ENCODE assay signal across 1 cellular context in the genomic region with DNA sequence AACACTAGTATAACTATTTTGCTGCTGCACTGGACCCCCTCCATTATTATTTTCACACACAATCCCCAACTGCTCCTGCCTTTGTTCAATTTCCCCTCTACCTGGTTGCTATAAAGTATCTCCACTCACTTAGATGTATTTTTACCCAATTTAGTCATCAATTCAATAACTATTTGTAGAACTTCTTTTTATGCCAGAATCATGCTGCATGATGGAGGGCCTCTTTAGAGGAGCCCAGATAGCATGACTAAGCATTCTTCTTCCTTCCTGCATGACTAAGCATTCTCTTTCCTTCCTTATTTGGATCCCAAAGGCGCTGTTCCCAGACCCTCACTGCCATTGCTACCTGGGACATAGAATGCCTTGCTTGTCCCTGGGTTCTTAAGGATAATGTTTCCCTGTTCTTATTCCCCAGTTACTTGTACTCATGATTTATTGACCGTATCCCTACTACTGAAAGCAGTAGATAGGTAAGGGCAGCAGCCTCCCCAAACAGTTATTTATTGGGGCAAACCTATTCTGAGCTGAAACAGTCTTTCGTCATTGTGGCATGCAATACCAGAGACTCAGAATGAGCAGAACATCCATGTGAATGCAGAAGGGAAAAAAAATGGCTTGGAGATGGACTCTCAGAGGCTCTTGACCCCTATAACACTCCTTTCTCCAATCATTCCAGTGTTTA.
TF ChIP-seq lines count a peak whose summit lies in the region.

No MANE protein-coding gene starts in this region.

TF ChIP-seq in K562, 482 proteins besides CTCF, POLR2A, EP300 and RAD21 (continued from another document and continues in another):
- TF ChIP-seq, protein P1, sequence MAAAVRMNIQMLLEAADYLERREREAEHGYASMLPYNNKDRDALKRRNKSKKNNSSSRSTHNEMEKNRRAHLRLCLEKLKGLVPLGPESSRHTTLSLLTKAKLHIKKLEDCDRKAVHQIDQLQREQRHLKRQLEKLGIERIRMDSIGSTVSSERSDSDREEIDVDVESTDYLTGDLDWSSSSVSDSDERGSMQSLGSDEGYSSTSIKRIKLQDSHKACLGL (CRISPR knock-in tag; IDR thresholded peaks at IDR 0.05; ENCODE audit: borderline replicate concordance, poor library complexity, severe bottlenecking): no peak
- TF ChIP-seq, protein P2, sequence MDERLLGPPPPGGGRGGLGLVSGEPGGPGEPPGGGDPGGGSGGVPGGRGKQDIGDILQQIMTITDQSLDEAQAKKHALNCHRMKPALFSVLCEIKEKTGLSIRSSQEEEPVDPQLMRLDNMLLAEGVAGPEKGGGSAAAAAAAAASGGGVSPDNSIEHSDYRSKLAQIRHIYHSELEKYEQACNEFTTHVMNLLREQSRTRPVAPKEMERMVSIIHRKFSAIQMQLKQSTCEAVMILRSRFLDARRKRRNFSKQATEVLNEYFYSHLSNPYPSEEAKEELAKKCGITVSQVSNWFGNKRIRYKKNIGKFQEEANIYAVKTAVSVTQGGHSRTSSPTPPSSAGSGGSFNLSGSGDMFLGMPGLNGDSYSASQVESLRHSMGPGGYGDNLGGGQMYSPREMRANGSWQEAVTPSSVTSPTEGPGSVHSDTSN (CRISPR knock-in tag; IDR thresholded peaks at IDR 0.05; ENCODE audit: low read depth): no peak
- TF ChIP-seq, protein P2 (tag; conservative IDR thresholded peaks at IDR 0.05; ENCODE audit: low read depth): peak; percentile 28; the same call in 1 of the 2 replicates
- TF ChIP-seq STAT5B (CRISPR knock-in tag; IDR thresholded peaks at IDR 0.05) (no peak), IFI16 (CRISPR knock-in tag; IDR thresholded peaks at IDR 0.05) (no peak), HNRNPH1 (optimal IDR thresholded peaks at IDR 0.05; ENCODE audit: low read depth, low read length) (no peak), HMGN3 (IDR thresholded peaks at IDR 0.05; ENCODE audit: borderline replicate concordance, extremely low read depth, insufficient read length, low read depth, low read length) (no peak), MAFF (IDR thresholded peaks at IDR 0.05; ENCODE audit: low read length) (peak; percentile 97), ZKSCAN3 (CRISPR knock-in tag; IDR thresholded peaks at IDR 0.05) (no peak), BCL6 (CRISPR knock-in tag; IDR thresholded peaks at IDR 0.05) (no peak), DPF2 (IDR thresholded peaks at IDR 0.05) (peak; percentile 70), NELFE (IDR thresholded peaks at IDR 0.05; ENCODE audit: insufficient read depth, insufficient read length) (no peak), SMAD3 (CRISPR knock-in tag; conservative IDR thresholded peaks at IDR 0.05) (peak; percentile 51; the same call in 1 of the 2 replicates), SP1 (CRISPR knock-in tag; IDR thresholded peaks at IDR 0.05) (no peak), SMC3 (conservative IDR thresholded peaks at IDR 0.05; ENCODE audit: insufficient read depth, low read depth, low read length) (no peak), TEAD2 (tag; IDR thresholded peaks at IDR 0.05) (no peak), ZNF354B (CRISPR knock-in tag; IDR thresholded peaks at IDR 0.05) (peak; percentile 18; the same call in 1 of the 2 replicates), CEBPG (CRISPR knock-in tag; IDR thresholded peaks at IDR 0.05) (no peak), CEBPG (tag; conservative IDR thresholded peaks at IDR 0.05 in 1 of 2, IDR thresholded peaks at IDR 0.05 in 1 of 2) (no peak), CREM (IDR thresholded peaks at IDR 0.05; ENCODE audit: low read depth) (no peak), HDAC3 (IDR thresholded peaks at IDR 0.05; ENCODE audit: borderline replicate concordance, partially characterized antibody) (no peak), DDX20 (tag; IDR thresholded peaks at IDR 0.05; ENCODE audit: low read depth) (no peak), CCAR2 (IDR thresholded peaks at IDR 0.05; ENCODE audit: low read depth, low read length) (no peak), GABPA (tag; conservative IDR thresholded peaks at IDR 0.05; ENCODE audit: low read depth) (peak; percentile 66), NFE2 (IDR thresholded peaks at IDR 0.05; ENCODE audit: low read depth) (peak; percentile 97), RCOR1 (IDR thresholded peaks at IDR 0.05; ENCODE audit: borderline replicate concordance in 1 of 2, low read depth in 2 of 2, low read length in 2 of 2) (0 out of 4 replicates have a peak, but pooled peaks of 1 of the 2 experiments have one; percentile 27), C11orf30 (IDR thresholded peaks at IDR 0.05; ENCODE audit: low read depth) (peak; percentile 99), BACH1 (tag; IDR thresholded peaks at IDR 0.05) (peak; percentile 99), TFAM (CRISPR knock-in tag; conservative IDR thresholded peaks at IDR 0.05) (no peak), TRIM24 (IDR thresholded peaks at IDR 0.05) (peak; percentile 21 to 49; a peak in 1 of 4 replicates), PRMT5 (CRISPR knock-in tag; IDR thresholded peaks at IDR 0.05) (no peak), ZNF347 (CRISPR knock-in tag; IDR thresholded peaks at IDR 0.05; ENCODE audit: low read depth) (no peak)
- TF ChIP-seq, protein P3, sequence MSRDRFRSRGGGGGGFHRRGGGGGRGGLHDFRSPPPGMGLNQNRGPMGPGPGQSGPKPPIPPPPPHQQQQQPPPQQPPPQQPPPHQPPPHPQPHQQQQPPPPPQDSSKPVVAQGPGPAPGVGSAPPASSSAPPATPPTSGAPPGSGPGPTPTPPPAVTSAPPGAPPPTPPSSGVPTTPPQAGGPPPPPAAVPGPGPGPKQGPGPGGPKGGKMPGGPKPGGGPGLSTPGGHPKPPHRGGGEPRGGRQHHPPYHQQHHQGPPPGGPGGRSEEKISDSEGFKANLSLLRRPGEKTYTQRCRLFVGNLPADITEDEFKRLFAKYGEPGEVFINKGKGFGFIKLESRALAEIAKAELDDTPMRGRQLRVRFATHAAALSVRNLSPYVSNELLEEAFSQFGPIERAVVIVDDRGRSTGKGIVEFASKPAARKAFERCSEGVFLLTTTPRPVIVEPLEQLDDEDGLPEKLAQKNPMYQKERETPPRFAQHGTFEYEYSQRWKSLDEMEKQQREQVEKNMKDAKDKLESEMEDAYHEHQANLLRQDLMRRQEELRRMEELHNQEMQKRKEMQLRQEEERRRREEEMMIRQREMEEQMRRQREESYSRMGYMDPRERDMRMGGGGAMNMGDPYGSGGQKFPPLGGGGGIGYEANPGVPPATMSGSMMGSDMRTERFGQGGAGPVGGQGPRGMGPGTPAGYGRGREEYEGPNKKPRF (IDR thresholded peaks at IDR 0.05; ENCODE audit: low read depth, low read length): no peak
- TF ChIP-seq, protein P4, sequence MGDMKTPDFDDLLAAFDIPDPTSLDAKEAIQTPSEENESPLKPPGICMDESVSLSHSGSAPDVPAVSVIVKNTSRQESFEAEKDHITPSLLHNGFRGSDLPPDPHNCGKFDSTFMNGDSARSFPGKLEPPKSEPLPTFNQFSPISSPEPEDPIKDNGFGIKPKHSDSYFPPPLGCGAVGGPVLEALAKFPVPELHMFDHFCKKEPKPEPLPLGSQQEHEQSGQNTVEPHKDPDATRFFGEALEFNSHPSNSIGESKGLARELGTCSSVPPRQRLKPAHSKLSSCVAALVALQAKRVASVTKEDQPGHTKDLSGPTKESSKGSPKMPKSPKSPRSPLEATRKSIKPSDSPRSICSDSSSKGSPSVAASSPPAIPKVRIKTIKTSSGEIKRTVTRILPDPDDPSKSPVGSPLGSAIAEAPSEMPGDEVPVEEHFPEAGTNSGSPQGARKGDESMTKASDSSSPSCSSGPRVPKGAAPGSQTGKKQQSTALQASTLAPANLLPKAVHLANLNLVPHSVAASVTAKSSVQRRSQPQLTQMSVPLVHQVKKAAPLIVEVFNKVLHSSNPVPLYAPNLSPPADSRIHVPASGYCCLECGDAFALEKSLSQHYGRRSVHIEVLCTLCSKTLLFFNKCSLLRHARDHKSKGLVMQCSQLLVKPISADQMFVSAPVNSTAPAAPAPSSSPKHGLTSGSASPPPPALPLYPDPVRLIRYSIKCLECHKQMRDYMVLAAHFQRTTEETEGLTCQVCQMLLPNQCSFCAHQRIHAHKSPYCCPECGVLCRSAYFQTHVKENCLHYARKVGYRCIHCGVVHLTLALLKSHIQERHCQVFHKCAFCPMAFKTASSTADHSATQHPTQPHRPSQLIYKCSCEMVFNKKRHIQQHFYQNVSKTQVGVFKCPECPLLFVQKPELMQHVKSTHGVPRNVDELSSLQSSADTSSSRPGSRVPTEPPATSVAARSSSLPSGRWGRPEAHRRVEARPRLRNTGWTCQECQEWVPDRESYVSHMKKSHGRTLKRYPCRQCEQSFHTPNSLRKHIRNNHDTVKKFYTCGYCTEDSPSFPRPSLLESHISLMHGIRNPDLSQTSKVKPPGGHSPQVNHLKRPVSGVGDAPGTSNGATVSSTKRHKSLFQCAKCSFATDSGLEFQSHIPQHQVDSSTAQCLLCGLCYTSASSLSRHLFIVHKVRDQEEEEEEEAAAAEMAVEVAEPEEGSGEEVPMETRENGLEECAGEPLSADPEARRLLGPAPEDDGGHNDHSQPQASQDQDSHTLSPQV (IDR thresholded peaks at IDR 0.05): peak; percentile 50; the same call in 1 of the 2 replicates
- TF ChIP-seq, protein P5, sequence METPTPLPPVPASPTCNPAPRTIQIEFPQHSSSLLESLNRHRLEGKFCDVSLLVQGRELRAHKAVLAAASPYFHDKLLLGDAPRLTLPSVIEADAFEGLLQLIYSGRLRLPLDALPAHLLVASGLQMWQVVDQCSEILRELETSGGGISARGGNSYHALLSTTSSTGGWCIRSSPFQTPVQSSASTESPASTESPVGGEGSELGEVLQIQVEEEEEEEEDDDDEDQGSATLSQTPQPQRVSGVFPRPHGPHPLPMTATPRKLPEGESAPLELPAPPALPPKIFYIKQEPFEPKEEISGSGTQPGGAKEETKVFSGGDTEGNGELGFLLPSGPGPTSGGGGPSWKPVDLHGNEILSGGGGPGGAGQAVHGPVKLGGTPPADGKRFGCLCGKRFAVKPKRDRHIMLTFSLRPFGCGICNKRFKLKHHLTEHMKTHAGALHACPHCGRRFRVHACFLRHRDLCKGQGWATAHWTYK (CRISPR knock-in tag; IDR thresholded peaks at IDR 0.05): 0 out of 2 replicates have a peak, but pooled peaks have one; percentile 39
- TF ChIP-seq, protein P6, sequence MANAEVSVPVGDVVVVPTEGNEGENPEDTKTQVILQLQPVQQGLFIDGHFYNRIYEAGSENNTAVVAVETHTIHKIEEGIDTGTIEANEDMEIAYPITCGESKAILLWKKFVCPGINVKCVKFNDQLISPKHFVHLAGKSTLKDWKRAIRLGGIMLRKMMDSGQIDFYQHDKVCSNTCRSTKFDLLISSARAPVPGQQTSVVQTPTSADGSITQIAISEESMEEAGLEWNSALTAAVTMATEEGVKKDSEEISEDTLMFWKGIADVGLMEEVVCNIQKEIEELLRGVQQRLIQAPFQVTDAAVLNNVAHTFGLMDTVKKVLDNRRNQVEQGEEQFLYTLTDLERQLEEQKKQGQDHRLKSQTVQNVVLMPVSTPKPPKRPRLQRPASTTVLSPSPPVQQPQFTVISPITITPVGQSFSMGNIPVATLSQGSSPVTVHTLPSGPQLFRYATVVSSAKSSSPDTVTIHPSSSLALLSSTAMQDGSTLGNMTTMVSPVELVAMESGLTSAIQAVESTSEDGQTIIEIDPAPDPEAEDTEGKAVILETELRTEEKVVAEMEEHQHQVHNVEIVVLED (CRISPR knock-in tag; IDR thresholded peaks at IDR 0.05): no peak
- TF ChIP-seq, protein P7, sequence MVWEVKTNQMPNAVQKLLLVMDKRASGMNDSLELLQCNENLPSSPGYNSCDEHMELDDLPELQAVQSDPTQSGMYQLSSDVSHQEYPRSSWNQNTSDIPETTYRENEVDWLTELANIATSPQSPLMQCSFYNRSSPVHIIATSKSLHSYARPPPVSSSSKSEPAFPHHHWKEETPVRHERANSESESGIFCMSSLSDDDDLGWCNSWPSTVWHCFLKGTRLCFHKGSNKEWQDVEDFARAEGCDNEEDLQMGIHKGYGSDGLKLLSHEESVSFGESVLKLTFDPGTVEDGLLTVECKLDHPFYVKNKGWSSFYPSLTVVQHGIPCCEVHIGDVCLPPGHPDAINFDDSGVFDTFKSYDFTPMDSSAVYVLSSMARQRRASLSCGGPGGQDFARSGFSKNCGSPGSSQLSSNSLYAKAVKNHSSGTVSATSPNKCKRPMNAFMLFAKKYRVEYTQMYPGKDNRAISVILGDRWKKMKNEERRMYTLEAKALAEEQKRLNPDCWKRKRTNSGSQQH (CRISPR knock-in tag; IDR thresholded peaks at IDR 0.05): no peak
- TF ChIP-seq, protein P8, sequence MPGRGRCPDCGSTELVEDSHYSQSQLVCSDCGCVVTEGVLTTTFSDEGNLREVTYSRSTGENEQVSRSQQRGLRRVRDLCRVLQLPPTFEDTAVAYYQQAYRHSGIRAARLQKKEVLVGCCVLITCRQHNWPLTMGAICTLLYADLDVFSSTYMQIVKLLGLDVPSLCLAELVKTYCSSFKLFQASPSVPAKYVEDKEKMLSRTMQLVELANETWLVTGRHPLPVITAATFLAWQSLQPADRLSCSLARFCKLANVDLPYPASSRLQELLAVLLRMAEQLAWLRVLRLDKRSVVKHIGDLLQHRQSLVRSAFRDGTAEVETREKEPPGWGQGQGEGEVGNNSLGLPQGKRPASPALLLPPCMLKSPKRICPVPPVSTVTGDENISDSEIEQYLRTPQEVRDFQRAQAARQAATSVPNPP (IDR thresholded peaks at IDR 0.05; ENCODE audit: borderline replicate concordance, insufficient read depth, insufficient read length): no peak
- TF ChIP-seq, protein P9, sequence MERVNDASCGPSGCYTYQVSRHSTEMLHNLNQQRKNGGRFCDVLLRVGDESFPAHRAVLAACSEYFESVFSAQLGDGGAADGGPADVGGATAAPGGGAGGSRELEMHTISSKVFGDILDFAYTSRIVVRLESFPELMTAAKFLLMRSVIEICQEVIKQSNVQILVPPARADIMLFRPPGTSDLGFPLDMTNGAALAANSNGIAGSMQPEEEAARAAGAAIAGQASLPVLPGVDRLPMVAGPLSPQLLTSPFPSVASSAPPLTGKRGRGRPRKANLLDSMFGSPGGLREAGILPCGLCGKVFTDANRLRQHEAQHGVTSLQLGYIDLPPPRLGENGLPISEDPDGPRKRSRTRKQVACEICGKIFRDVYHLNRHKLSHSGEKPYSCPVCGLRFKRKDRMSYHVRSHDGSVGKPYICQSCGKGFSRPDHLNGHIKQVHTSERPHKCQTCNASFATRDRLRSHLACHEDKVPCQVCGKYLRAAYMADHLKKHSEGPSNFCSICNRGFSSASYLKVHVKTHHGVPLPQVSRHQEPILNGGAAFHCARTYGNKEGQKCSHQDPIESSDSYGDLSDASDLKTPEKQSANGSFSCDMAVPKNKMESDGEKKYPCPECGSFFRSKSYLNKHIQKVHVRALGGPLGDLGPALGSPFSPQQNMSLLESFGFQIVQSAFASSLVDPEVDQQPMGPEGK (CRISPR knock-in tag; IDR thresholded peaks at IDR 0.05; ENCODE audit: borderline replicate concordance): no peak
- TF ChIP-seq, protein P10, sequence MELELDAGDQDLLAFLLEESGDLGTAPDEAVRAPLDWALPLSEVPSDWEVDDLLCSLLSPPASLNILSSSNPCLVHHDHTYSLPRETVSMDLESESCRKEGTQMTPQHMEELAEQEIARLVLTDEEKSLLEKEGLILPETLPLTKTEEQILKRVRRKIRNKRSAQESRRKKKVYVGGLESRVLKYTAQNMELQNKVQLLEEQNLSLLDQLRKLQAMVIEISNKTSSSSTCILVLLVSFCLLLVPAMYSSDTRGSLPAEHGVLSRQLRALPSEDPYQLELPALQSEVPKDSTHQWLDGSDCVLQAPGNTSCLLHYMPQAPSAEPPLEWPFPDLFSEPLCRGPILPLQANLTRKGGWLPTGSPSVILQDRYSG (tag; conservative IDR thresholded peaks at IDR 0.05; ENCODE audit: low read depth): 0 out of 2 replicates have a peak, but pooled peaks have one; percentile 46
